In genomic region chr10:127896590-127896989, GRCh38 we compare ENCODE assay signal across 7 cellular contexts. TPM values are rescaled to one million over a fixed set of nuclear protein-coding genes. Genes with fewer than 3 reads are reported as not detected.
"Had no signal": no experiment of that assay in that cellular context is flagged by ENCODE, and none has a peak within 500 bp of the region (broad histone marks: within the 10 kb centered on the region; RNA-seq: fewer than 3 reads in every experiment).

No MANE protein-coding gene starts in this region.

- ATAC-seq: GM23338 had no signal

- DNase-seq: H9, HCEC 1CT, KBM-7 had no signal

- H3K4me3 Mint-ChIP-seq: GM23338, H9 had no signal

- H2AFZ ChIP-seq: GM23338 had no signal

- H3K27ac Mint-ChIP-seq: GM23338, H9 had no signal

- H3K4me2 ChIP-seq: GM23338 had no signal

- H3K4me1 Mint-ChIP-seq: GM23338, H9 had no signal

- H3K4me3 ChIP-seq: GM23338 had no signal

- FAIRE-seq: H1, H54, HTR-8/SVneo had no signal

RNA-seq across cellular contexts. Expression of gene CLRN3, which starts 3.8 kb away (rescaled TPM):
- total RNA-seq: GM23338, H1, H9 had no signal
- polyA plus RNA-seq: GM23338, H1 had no signal
